ENCODE assay signal across 1 cellular context in the genomic region with DNA sequence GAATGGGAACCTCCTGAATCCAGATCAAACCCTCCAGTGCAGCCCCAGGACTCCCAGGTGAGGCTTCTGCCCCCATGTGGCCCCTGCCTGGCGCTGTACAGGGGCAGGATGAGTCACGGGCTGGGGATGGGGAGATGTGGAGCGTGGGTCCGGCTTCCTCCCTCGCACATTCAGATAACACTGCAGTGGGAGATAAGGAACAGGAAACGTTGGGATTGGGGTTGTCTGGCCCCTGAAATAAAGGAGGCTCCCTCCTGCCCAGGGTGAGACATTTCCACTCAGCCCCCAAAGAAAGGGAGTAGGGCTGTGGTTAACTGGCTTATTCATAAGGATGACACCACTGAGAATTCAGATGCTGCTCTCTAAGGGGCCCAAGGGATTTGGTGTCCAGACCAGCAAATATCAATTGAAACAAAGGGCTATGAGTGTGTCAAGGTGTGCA.
TF ChIP-seq lines count a peak whose summit lies in the region.

No MANE protein-coding gene starts in this region.

TF ChIP-seq in K562, 482 proteins besides CTCF, POLR2A, EP300 and RAD21 (continues in another document):
- TF ChIP-seq, protein P1, sequence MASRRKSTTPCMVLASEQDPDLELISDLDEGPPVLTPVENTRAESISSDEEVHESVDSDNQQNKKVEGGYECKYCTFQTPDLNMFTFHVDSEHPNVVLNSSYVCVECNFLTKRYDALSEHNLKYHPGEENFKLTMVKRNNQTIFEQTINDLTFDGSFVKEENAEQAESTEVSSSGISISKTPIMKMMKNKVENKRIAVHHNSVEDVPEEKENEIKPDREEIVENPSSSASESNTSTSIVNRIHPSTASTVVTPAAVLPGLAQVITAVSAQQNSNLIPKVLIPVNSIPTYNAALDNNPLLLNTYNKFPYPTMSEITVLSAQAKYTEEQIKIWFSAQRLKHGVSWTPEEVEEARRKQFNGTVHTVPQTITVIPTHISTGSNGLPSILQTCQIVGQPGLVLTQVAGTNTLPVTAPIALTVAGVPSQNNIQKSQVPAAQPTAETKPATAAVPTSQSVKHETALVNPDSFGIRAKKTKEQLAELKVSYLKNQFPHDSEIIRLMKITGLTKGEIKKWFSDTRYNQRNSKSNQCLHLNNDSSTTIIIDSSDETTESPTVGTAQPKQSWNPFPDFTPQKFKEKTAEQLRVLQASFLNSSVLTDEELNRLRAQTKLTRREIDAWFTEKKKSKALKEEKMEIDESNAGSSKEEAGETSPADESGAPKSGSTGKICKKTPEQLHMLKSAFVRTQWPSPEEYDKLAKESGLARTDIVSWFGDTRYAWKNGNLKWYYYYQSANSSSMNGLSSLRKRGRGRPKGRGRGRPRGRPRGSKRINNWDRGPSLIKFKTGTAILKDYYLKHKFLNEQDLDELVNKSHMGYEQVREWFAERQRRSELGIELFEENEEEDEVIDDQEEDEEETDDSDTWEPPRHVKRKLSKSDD (conservative IDR thresholded peaks at IDR 0.05; ENCODE audit: low read length): no peak
- TF ChIP-seq, protein P2, sequence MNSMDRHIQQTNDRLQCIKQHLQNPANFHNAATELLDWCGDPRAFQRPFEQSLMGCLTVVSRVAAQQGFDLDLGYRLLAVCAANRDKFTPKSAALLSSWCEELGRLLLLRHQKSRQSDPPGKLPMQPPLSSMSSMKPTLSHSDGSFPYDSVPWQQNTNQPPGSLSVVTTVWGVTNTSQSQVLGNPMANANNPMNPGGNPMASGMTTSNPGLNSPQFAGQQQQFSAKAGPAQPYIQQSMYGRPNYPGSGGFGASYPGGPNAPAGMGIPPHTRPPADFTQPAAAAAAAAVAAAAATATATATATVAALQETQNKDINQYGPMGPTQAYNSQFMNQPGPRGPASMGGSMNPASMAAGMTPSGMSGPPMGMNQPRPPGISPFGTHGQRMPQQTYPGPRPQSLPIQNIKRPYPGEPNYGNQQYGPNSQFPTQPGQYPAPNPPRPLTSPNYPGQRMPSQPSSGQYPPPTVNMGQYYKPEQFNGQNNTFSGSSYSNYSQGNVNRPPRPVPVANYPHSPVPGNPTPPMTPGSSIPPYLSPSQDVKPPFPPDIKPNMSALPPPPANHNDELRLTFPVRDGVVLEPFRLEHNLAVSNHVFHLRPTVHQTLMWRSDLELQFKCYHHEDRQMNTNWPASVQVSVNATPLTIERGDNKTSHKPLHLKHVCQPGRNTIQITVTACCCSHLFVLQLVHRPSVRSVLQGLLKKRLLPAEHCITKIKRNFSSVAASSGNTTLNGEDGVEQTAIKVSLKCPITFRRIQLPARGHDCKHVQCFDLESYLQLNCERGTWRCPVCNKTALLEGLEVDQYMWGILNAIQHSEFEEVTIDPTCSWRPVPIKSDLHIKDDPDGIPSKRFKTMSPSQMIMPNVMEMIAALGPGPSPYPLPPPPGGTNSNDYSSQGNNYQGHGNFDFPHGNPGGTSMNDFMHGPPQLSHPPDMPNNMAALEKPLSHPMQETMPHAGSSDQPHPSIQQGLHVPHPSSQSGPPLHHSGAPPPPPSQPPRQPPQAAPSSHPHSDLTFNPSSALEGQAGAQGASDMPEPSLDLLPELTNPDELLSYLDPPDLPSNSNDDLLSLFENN (IDR thresholded peaks at IDR 0.05; ENCODE audit: low read depth in 2 of 2, low read length in 2 of 2): peak in 1 of 2 experiments; percentile 45; a peak in 1 of 4 replicates
- peak; percentile 28 to 40; a peak in 2 of 4 replicates for TF ChIP-seq MAZ (CRISPR knock-in tag; conservative IDR thresholded peaks at IDR 0.05 in 1 of 2, IDR thresholded peaks at IDR 0.05 in 1 of 2)
- TF ChIP-seq RFX5 (IDR thresholded peaks at IDR 0.05; ENCODE audit: low read depth, low read length): no peak
- peak; percentile 26; the same call in 1 of the 2 replicates for TF ChIP-seq ZBTB7A (IDR thresholded peaks at IDR 0.05; ENCODE audit: borderline replicate concordance, control insufficient read depth, low read depth, low read length)
- no peak for TF ChIP-seq MAFF (IDR thresholded peaks at IDR 0.05; ENCODE audit: low read length)
- TF ChIP-seq ZFX (CRISPR knock-in tag; IDR thresholded peaks at IDR 0.05): no peak
- no peak for TF ChIP-seq TFAM (CRISPR knock-in tag; conservative IDR thresholded peaks at IDR 0.05)
- TF ChIP-seq, protein P3, sequence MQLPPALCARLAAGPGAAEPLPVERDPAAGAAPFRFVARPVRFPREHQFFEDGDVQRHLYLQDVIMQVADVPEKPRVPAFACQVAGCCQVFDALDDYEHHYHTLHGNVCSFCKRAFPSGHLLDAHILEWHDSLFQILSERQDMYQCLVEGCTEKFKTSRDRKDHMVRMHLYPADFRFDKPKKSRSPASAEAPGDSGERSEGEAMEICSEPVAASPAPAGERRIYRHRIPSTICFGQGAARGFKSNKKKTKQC (CRISPR knock-in tag; IDR thresholded peaks at IDR 0.05): no peak
- TF ChIP-seq, protein P4, sequence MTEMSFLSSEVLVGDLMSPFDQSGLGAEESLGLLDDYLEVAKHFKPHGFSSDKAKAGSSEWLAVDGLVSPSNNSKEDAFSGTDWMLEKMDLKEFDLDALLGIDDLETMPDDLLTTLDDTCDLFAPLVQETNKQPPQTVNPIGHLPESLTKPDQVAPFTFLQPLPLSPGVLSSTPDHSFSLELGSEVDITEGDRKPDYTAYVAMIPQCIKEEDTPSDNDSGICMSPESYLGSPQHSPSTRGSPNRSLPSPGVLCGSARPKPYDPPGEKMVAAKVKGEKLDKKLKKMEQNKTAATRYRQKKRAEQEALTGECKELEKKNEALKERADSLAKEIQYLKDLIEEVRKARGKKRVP (CRISPR knock-in tag; IDR thresholded peaks at IDR 0.05): no peak
- 0 out of 2 replicates have a peak, but pooled peaks have one; percentile 18 for TF ChIP-seq SMAD4 (CRISPR knock-in tag; conservative IDR thresholded peaks at IDR 0.05)
- no peak for TF ChIP-seq LARP7 (IDR thresholded peaks at IDR 0.05)
- no peak for TF ChIP-seq ZNF507 (tag; conservative IDR thresholded peaks at IDR 0.05)
- TF ChIP-seq, protein P5, sequence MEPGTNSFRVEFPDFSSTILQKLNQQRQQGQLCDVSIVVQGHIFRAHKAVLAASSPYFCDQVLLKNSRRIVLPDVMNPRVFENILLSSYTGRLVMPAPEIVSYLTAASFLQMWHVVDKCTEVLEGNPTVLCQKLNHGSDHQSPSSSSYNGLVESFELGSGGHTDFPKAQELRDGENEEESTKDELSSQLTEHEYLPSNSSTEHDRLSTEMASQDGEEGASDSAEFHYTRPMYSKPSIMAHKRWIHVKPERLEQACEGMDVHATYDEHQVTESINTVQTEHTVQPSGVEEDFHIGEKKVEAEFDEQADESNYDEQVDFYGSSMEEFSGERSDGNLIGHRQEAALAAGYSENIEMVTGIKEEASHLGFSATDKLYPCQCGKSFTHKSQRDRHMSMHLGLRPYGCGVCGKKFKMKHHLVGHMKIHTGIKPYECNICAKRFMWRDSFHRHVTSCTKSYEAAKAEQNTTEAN (CRISPR knock-in tag; IDR thresholded peaks at IDR 0.05): no peak
- TF ChIP-seq, protein P6, sequence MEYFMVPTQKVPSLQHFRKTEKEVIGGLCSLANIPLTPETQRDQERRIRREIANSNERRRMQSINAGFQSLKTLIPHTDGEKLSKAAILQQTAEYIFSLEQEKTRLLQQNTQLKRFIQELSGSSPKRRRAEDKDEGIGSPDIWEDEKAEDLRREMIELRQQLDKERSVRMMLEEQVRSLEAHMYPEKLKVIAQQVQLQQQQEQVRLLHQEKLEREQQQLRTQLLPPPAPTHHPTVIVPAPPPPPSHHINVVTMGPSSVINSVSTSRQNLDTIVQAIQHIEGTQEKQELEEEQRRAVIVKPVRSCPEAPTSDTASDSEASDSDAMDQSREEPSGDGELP (CRISPR knock-in tag; IDR thresholded peaks at IDR 0.05; ENCODE audit: borderline replicate concordance): peak; percentile 51; the same call in 1 of the 2 replicates
- TF ChIP-seq TRIM24 (IDR thresholded peaks at IDR 0.05): peak in 1 of 2 experiments; percentile 39; a peak in 1 of 4 replicates
- TF ChIP-seq, protein P7, sequence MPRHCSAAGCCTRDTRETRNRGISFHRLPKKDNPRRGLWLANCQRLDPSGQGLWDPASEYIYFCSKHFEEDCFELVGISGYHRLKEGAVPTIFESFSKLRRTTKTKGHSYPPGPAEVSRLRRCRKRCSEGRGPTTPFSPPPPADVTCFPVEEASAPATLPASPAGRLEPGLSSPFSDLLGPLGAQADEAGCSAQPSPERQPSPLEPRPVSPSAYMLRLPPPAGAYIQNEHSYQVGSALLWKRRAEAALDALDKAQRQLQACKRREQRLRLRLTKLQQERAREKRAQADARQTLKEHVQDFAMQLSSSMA (CRISPR knock-in tag; IDR thresholded peaks at IDR 0.05): no peak
- no peak for TF ChIP-seq OTX1 (CRISPR knock-in tag; IDR thresholded peaks at IDR 0.05)
- TF ChIP-seq NCOR1 (IDR thresholded peaks at IDR 0.05): peak; percentile 54; the same call in 1 of the 2 replicates
- TF ChIP-seq, protein P8, sequence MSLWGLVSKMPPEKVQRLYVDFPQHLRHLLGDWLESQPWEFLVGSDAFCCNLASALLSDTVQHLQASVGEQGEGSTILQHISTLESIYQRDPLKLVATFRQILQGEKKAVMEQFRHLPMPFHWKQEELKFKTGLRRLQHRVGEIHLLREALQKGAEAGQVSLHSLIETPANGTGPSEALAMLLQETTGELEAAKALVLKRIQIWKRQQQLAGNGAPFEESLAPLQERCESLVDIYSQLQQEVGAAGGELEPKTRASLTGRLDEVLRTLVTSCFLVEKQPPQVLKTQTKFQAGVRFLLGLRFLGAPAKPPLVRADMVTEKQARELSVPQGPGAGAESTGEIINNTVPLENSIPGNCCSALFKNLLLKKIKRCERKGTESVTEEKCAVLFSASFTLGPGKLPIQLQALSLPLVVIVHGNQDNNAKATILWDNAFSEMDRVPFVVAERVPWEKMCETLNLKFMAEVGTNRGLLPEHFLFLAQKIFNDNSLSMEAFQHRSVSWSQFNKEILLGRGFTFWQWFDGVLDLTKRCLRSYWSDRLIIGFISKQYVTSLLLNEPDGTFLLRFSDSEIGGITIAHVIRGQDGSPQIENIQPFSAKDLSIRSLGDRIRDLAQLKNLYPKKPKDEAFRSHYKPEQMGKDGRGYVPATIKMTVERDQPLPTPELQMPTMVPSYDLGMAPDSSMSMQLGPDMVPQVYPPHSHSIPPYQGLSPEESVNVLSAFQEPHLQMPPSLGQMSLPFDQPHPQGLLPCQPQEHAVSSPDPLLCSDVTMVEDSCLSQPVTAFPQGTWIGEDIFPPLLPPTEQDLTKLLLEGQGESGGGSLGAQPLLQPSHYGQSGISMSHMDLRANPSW (CRISPR knock-in tag; IDR thresholded peaks at IDR 0.05): no peak
- TF ChIP-seq FOS (IDR thresholded peaks at IDR 0.05; ENCODE audit: extremely low read depth, insufficient read length): peak; percentile 33
- TF ChIP-seq JUNB (CRISPR knock-in tag; conservative IDR thresholded peaks at IDR 0.05): 0 out of 2 replicates have a peak, but pooled peaks have one; percentile 13
- TF ChIP-seq JUN (IDR thresholded peaks at IDR 0.05; ENCODE audit: borderline replicate concordance, low read depth, low read length): peak; percentile 77
- no peak for TF ChIP-seq JUN (CRISPR knock-in tag; IDR thresholded peaks at IDR 0.05; ENCODE audit: borderline replicate concordance)
- TF ChIP-seq ETV5 (CRISPR knock-in tag; IDR thresholded peaks at IDR 0.05; ENCODE audit: low read depth): peak; percentile 75
- TF ChIP-seq, protein P9, sequence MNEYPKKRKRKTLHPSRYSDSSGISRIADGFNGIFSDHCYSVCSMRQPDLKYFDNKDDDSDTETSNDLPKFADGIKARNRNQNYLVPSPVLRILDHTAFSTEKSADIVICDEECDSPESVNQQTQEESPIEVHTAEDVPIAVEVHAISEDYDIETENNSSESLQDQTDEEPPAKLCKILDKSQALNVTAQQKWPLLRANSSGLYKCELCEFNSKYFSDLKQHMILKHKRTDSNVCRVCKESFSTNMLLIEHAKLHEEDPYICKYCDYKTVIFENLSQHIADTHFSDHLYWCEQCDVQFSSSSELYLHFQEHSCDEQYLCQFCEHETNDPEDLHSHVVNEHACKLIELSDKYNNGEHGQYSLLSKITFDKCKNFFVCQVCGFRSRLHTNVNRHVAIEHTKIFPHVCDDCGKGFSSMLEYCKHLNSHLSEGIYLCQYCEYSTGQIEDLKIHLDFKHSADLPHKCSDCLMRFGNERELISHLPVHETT (CRISPR knock-in tag; conservative IDR thresholded peaks at IDR 0.05 in 1 of 2, IDR thresholded peaks at IDR 0.05 in 1 of 2): 0 out of 4 replicates have a peak, but pooled peaks of 1 of the 2 experiments have one; percentile 59
- TF ChIP-seq, protein P10, sequence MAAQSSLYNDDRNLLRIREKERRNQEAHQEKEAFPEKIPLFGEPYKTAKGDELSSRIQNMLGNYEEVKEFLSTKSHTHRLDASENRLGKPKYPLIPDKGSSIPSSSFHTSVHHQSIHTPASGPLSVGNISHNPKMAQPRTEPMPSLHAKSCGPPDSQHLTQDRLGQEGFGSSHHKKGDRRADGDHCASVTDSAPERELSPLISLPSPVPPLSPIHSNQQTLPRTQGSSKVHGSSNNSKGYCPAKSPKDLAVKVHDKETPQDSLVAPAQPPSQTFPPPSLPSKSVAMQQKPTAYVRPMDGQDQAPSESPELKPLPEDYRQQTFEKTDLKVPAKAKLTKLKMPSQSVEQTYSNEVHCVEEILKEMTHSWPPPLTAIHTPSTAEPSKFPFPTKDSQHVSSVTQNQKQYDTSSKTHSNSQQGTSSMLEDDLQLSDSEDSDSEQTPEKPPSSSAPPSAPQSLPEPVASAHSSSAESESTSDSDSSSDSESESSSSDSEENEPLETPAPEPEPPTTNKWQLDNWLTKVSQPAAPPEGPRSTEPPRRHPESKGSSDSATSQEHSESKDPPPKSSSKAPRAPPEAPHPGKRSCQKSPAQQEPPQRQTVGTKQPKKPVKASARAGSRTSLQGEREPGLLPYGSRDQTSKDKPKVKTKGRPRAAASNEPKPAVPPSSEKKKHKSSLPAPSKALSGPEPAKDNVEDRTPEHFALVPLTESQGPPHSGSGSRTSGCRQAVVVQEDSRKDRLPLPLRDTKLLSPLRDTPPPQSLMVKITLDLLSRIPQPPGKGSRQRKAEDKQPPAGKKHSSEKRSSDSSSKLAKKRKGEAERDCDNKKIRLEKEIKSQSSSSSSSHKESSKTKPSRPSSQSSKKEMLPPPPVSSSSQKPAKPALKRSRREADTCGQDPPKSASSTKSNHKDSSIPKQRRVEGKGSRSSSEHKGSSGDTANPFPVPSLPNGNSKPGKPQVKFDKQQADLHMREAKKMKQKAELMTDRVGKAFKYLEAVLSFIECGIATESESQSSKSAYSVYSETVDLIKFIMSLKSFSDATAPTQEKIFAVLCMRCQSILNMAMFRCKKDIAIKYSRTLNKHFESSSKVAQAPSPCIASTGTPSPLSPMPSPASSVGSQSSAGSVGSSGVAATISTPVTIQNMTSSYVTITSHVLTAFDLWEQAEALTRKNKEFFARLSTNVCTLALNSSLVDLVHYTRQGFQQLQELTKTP (IDR thresholded peaks at IDR 0.05; ENCODE audit: low read depth in 1 of 2, partially characterized antibody in 2 of 2): no peak
- TF ChIP-seq CREM (IDR thresholded peaks at IDR 0.05; ENCODE audit: low read depth): peak; percentile 47; the same call in 1 of the 2 replicates
- peak in 1 of 2 experiments; percentile 83; a peak in 2 of 4 replicates for TF ChIP-seq RCOR1 (IDR thresholded peaks at IDR 0.05; ENCODE audit: borderline replicate concordance in 1 of 2, low read depth in 2 of 2, low read length in 2 of 2)
- peak; percentile 47 for TF ChIP-seq CCNT2 (IDR thresholded peaks at IDR 0.05; ENCODE audit: borderline replicate concordance, extremely low read depth, insufficient read length, low read depth, low read length)
- TF ChIP-seq TAL1 (IDR thresholded peaks at IDR 0.05): 0 out of 2 replicates have a peak, but pooled peaks have one; percentile 11
- TF ChIP-seq TEAD4 (IDR thresholded peaks at IDR 0.05; ENCODE audit: low read length): peak; percentile 41
- no peak for TF ChIP-seq TEAD4 (CRISPR knock-in tag; IDR thresholded peaks at IDR 0.05; ENCODE audit: borderline replicate concordance)
- peak; percentile 87 for TF ChIP-seq EGR1 (conservative IDR thresholded peaks at IDR 0.05)
- 0 out of 4 replicates have a peak, but pooled peaks of 1 of the 2 experiments have one; percentile 24 for TF ChIP-seq TEAD1 (CRISPR knock-in tag; IDR thresholded peaks at IDR 0.05)
- TF ChIP-seq CXXC5 (CRISPR knock-in tag; IDR thresholded peaks at IDR 0.05): 0 out of 2 replicates have a peak, but pooled peaks have one; percentile 20
- TF ChIP-seq TBL1XR1 (IDR thresholded peaks at IDR 0.05; ENCODE audit: low read length in 2 of 2): peak in 1 of 2 experiments; percentile 18; a peak in 1 of 4 replicates
- TF ChIP-seq HDGF (IDR thresholded peaks at IDR 0.05): no peak
